25 cellular contexts compared by ENCODE assay signal in the genomic region with DNA sequence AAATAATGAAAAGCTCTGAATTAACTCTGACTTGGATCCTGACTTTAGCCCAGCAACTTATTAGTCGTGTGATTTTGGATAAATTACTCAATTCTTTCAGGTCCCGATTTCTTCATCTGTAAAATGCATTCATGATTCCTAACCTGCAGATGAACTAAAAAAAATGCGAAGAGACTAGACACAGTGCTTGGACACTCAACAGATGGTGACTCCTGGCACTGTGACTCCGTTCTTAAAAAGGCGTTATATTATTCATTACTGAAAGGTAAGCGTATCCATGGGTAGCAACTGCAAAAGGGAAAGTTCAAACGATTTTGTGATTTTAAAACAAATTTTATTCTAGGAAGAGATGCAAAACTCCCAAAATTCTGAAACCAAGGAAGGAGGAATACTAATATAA.
DNase-seq lines count a peak whose midpoint lies in the region; ATAC-seq, FAIRE-seq and TF ChIP-seq lines count a peak whose summit lies in the region.
"Had no signal": no experiment of that assay in that cellular context is flagged by ENCODE, and none has a peak within 500 bp of the region (broad histone marks: within the 10 kb centered on the region; RNA-seq: fewer than 3 reads in every experiment).

No MANE protein-coding gene starts in this region.

- DNase-seq in G401 (ENCODE audit: low spot score) = peak; percentile 84
- peak; percentile 9 for DNase-seq in NCI-H2171 (lab: John Stamatoyannopoulos, UW)
- DNase-seq in cerebellar cortex (ENCODE audit: low spot score) = peak; percentile 79
- no peak for DNase-seq in NCI-H2081 (lab: John Stamatoyannopoulos, UW)
- no peak for DNase-seq in mucosa of descending colon
- DNase-seq in GM23248 = no peak
- DNase-seq: 8988T; ACHN; BE2C; CD4-positive, alpha-beta memory T cell; CD4-positive, CD25-positive, alpha-beta regulatory T cell; CD8-positive, alpha-beta memory T cell; COR-L47; DMS153; DMS53; DMS79; DND-41; EL; GF-D8 had no signal

- ATAC-seq in mucosa of descending colon = no peak

- H3K9ac ChIP-seq in GM23248 = no peak overlapping the region
- H3K9ac ChIP-seq: BLaER1 had no signal

- TF ChIP-seq CTCF in mucosa of descending colon (IDR thresholded peaks at IDR 0.05) = no peak

- in situ Hi-C loops in G401 (cut with HindIII; ENCODE audit: low sequenced_read_pairs) (no loop called here), GM23248 (cut with MboI) (no loop called here)

- H3K4me2 ChIP-seq in GM23248 (ENCODE audit: unreplicated experiment) = no peak overlapping the region
- H3K4me2 ChIP-seq: BLaER1 had no signal

- no peaks in the 10 kb centered on the region for H3K27me3 ChIP-seq in GM23248 (replicated peaks; ENCODE audit: insufficient read depth)
- H3K27me3 ChIP-seq: BE2C, BLaER1 had no signal

- 83 to 87% methylated on average over 7 of the region's 7 CpGs for whole genome bisulfite sequencing in GM23248 (ENCODE audit: low coverage in 1 of 2, low lambda C conversion rate in 2 of 2, missing lambda C conversion rate in 2 of 2), 2 experiments

- H3K4me3 ChIP-seq in mucosa of descending colon = no peak overlapping the region
- H3K4me3 ChIP-seq in GM23248 = no peak overlapping the region
- H3K4me3 ChIP-seq: BLaER1 had no signal

- H4K20me1 ChIP-seq in GM23248 (ENCODE audit: insufficient read depth) = no peaks in the 10 kb centered on the region
- H4K20me1 ChIP-seq: BLaER1 had no signal

- no peak overlapping the region for H3K27ac ChIP-seq in GM23248
- H3K27ac ChIP-seq: BLaER1 had no signal

- H3K36me3 ChIP-seq in mucosa of descending colon (ENCODE audit: low read depth) = no peaks in the 10 kb centered on the region
- no peaks in the 10 kb centered on the region for H3K36me3 ChIP-seq in GM23248 (ENCODE audit: low read depth)
- H3K36me3 ChIP-seq: BE2C had no signal

- H3F3A ChIP-seq in GM23248 (ENCODE audit: insufficient read depth) = no peaks in the 10 kb centered on the region

- H2AFZ ChIP-seq in GM23248 = no peak overlapping the region

- H3K9me3 ChIP-seq in mucosa of descending colon (no peaks in the 10 kb centered on the region), GM23248 (ENCODE audit: low read depth) (no peaks in the 10 kb centered on the region)
- H3K9me3 ChIP-seq: BE2C, BLaER1 had no signal

- FAIRE-seq in islet of Langerhans (lab: Jason Lieb, UNC) = peak; percentile 93
- FAIRE-seq: A204.1, G401.6, GM12891, GM19239 had no signal

- H3K9me2 ChIP-seq in GM23248 (ENCODE audit: insufficient read depth) = no peaks in the 10 kb centered on the region

- intact Hi-C loops in mucosa of descending colon (cut with DNase I, micrococcal nuclease) = no loop called here

- H3K79me2 ChIP-seq in GM23248 (ENCODE audit: insufficient read depth) = no peaks in the 10 kb centered on the region

- H3K4me1 ChIP-seq in mucosa of descending colon (ENCODE audit: low read depth) (no peaks in the 10 kb centered on the region), GM23248 (ENCODE audit: insufficient read depth) (peaks cover 4% of the 10 kb centered on the region; the same call in 1 of the 2 replicates)
- H3K4me1 ChIP-seq: BE2C had no signal

Comparison
In these comparisons a context has a peak if more than half of its experiments do, and no peak if none do; other contexts are left out.
1. DNase-seq: peak in G401 (single experiment), NCI-H2171 (single experiment) and cerebellar cortex (single experiment); none in NCI-H2081 (0 of 2), mucosa of descending colon (0 of 3) and GM23248 (single experiment).